ENCODE assay signal across 16 cellular contexts in genomic region chr19:3008994-3009393, GRCh38. TPM values are rescaled to one million over a fixed set of nuclear protein-coding genes. Genes with fewer than 3 reads are reported as not detected.
DNase-seq lines count a peak whose midpoint lies in the region; ATAC-seq and TF ChIP-seq lines count a peak whose summit lies in the region.
"Had no signal": no experiment of that assay in that cellular context is flagged by ENCODE, and none has a peak within 500 bp of the region (broad histone marks: within the 10 kb centered on the region; RNA-seq: fewer than 3 reads in every experiment).

No MANE protein-coding gene starts in this region.

- H3K4me1 ChIP-seq in HEK293 (ENCODE audit: control insufficient read depth, insufficient read depth, low read length) (no peaks in the 10 kb centered on the region), thyroid gland (peaks cover 0 to 7% of the 10 kb centered on the region in 2 donors)
- H3K4me1 ChIP-seq: HAP-1 had no signal

- no peak for TF ChIP-seq POLR2A in thyroid gland (IDR thresholded peaks at IDR 0.05)

- no peak overlapping the region for H3K27ac ChIP-seq in HEK293 (ENCODE audit: extremely low read depth, low read depth, low read length)
- no peak overlapping the region for H3K27ac ChIP-seq in thyroid gland

- no peaks in the 10 kb centered on the region for H3K9me3 ChIP-seq in HEK293 (ENCODE audit: control insufficient read depth, insufficient read depth, low read depth, low read length)
- H3K9me3 ChIP-seq in thyroid gland = no peaks in the 10 kb centered on the region
- H3K9me3 ChIP-seq: HAP-1 had no signal

- H3K27me3 ChIP-seq in thyroid gland = no peaks in the 10 kb centered on the region

- intact Hi-C loops in thyroid gland (cut with DNase I) = no loop called here

- TF ChIP-seq CTCF in HEK293 (tag by site-specific recombination; IDR thresholded peaks at IDR 0.05) (no peak), thyroid gland (IDR thresholded peaks at IDR 0.05) (no peak), GM20000 (IDR thresholded peaks at IDR 0.05; ENCODE audit: extremely low read depth, missing control alignments) (no peak)

- H3K4me3 ChIP-seq in HEK293 (ENCODE audit: low read depth, low read length) (no peak overlapping the region), thyroid gland (replicated peaks in 1 of 3) (no peak overlapping the region)
- H3K4me3 ChIP-seq: GM12878, HAP-1 had no signal

- DNase-seq in cerebellum (ENCODE audit: low spot score) (peak; percentile 27), thyroid gland (peak; percentile 56 to 77), GM20000 (ENCODE audit: low spot score) (no peak)
- DNase-seq in stimulated activated CD4-positive, alpha-beta T cell treated with anti-CD3 and anti-CD28 coated beads, Interleukin-2, amount 100 ng/mL, for 24 hours = no peak
- DNase-seq: CD4-positive, alpha-beta T cell; CD8-positive, alpha-beta memory T cell; DMS 273 treated with DMSO at 0.1 percent for 48 hours; DMS79; EL; GDM1; GOT3 had no signal

- no peaks in the 10 kb centered on the region for H3K36me3 ChIP-seq in HEK293 (ENCODE audit: control insufficient read depth in 2 of 2, insufficient read depth in 1 of 2, low read length in 2 of 2)
- peaks cover 49 to 51% of the 10 kb centered on the region in 2 donors for H3K36me3 ChIP-seq in thyroid gland
- H3K36me3 ChIP-seq: HAP-1 had no signal

- CTCF ChIA-PET in HEK293 (lab: Yijun Ruan, JAX) = no interaction called here

- ATAC-seq in GM19397 (IDR thresholded peaks at IDR 0.05; ENCODE audit: unreplicated experiment) = no peak

- POLR2A ChIA-PET in HEK293 (lab: Yijun Ruan, JAX) = no interaction called here

- 43 to 62% methylated on average over 6 of the region's 6 CpGs for WGBS in thyroid gland, 2 donors

TF ChIP-seq in HEK293, 187 proteins besides CTCF, POLR2A, EP300 and RAD21:
- TF ChIP-seq, protein P1, sequence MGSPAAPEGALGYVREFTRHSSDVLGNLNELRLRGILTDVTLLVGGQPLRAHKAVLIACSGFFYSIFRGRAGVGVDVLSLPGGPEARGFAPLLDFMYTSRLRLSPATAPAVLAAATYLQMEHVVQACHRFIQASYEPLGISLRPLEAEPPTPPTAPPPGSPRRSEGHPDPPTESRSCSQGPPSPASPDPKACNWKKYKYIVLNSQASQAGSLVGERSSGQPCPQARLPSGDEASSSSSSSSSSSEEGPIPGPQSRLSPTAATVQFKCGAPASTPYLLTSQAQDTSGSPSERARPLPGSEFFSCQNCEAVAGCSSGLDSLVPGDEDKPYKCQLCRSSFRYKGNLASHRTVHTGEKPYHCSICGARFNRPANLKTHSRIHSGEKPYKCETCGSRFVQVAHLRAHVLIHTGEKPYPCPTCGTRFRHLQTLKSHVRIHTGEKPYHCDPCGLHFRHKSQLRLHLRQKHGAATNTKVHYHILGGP (tag by site-specific recombination; IDR thresholded peaks at IDR 0.05) = peak; percentile 85
- no peak for TF ChIP-seq ZSCAN16 (tag by site-specific recombination; IDR thresholded peaks at IDR 0.05)

RNA-seq across cellular contexts. Expression of gene TLE2, which starts 20.1 kb away (rescaled TPM):
- total RNA-seq in cerebellum (17.0 TPM), thyroid gland (100 to 1,000 TPM in 1 of 4 donors, 10 to 100 TPM in 3; 81.3 to 114 (median 90.3) TPM)

RNA-seq across cellular contexts. Expression of gene TLE6, which starts 31.6 kb away (rescaled TPM):
- total RNA-seq in cerebellum (0.91 TPM), thyroid gland (10 to 100 TPM in 3 of 4 donors, 1 to 10 TPM in 1; 2.4 to 20.7 (median 11.6) TPM)
- total RNA-seq: A673; CD4-positive, alpha-beta T cell had no signal

RNA-seq across cellular contexts. Expression of gene TLE5, which starts 53.3 kb away (rescaled TPM):
- total RNA-seq in cerebellum = 92.0 TPM
- total RNA-seq in thyroid gland = 100 to 1,000 TPM; 398 to 892 (median 498) TPM

Comparison
In these comparisons a context has a peak if more than half of its experiments do, and no peak if none do; other contexts are left out.
1. DNase-seq: peak in cerebellum (single experiment) and thyroid gland (2 of 2); none in stimulated activated CD4-positive, alpha-beta T cell treated with anti-CD3 and anti-CD28 coated beads, Interleukin-2, amount 100 ng/mL, for 24 hours (0 of 2) and GM20000 (single experiment).